6 cellular contexts compared by ENCODE assay signal in the genomic region with DNA sequence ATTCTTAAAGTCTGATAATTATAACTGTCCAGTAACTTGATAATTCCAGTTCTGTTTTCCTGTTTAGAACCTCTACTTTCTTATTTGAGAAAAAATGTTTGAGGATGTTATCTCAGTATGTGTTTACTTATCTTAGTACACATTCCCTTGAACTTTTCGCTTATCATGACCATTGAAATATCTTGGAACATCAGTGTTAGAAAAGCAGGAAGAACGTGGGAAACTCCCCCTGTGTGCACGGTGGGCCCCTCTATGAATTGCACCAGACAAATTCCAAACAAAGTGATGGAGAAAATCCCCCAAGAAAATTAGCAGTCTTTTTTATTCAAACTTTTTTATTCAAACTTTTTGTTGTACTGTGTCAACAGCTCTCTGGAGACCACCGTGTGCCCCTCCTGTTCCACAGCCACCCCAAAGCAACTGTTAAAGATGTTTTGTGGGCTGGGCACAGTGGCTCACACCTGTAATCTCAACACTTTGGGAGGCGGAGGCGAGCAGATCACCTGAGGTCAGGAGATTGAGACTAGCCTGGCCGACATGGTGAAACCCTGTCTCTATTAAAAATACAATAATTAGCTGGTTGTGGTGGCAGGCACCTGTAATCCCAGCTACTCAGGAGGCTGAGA.
"Had no signal": no experiment of that assay in that cellular context is flagged by ENCODE, and none has a peak within 500 bp of the region (broad histone marks: within the 10 kb centered on the region; RNA-seq: fewer than 3 reads in every experiment).

No MANE protein-coding gene starts in this region.

- FAIRE-seq: H1, H54, HTR-8/SVneo had no signal

- H3K4me3 ChIP-seq: GM23338 had no signal

- DNase-seq: H9, HCEC 1CT had no signal
